Comparison of ENCODE assay signal across 15 cellular contexts in genomic region chr4:176642472-176642871, GRCh38.
DNase-seq lines count a peak whose midpoint lies in the region; ATAC-seq and TF ChIP-seq lines count a peak whose summit lies in the region.
"Had no signal": no experiment of that assay in that cellular context is flagged by ENCODE, and none has a peak within 500 bp of the region (broad histone marks: within the 10 kb centered on the region; RNA-seq: fewer than 3 reads in every experiment).

No MANE protein-coding gene starts in this region.

- intact Hi-C loops in right cardiac atrium (cut with DNase I) (no loop called here), psoas muscle (cut with DNase I) (no loop called here)

- H3K36me3 ChIP-seq in brain microvascular endothelial cell (replicated peaks) (no peaks in the 10 kb centered on the region), HAP-1 (replicated peaks) (no peaks in the 10 kb centered on the region), psoas muscle (ENCODE audit: insufficient read depth in 1 of 2, low read depth in 1 of 2) (no peaks in the 10 kb centered on the region)
- H3K36me3 ChIP-seq: BLaER1 treated with 17β-estradiol and CSF1 and Interleukin-3, amounts not matched to agents 10 nM and 100 nM; stomach had no signal

- H3K4me1 ChIP-seq in HAP-1, result no peaks in the 10 kb centered on the region
- no peaks in the 10 kb centered on the region for H3K4me1 ChIP-seq in right cardiac atrium (ENCODE audit: control insufficient read depth, insufficient read depth, low read length)
- H3K4me1 ChIP-seq in psoas muscle, result no peaks in the 10 kb centered on the region
- H3K4me1 ChIP-seq: BLaER1 treated with 17β-estradiol and CSF1 and Interleukin-3, amounts not matched to agents 10 nM and 100 nM; stomach had no signal

- H3K9me3 ChIP-seq in HAP-1, result no peaks in the 10 kb centered on the region
- H3K9me3 ChIP-seq in right cardiac atrium (ENCODE audit: control insufficient read depth, low read length), result no peaks in the 10 kb centered on the region
- H3K9me3 ChIP-seq in psoas muscle, result no peaks in the 10 kb centered on the region
- H3K9me3 ChIP-seq: BLaER1 treated with 17β-estradiol and CSF1 and Interleukin-3, amounts not matched to agents 10 nM and 100 nM; stomach had no signal

- H3K27me3 ChIP-seq in brain microvascular endothelial cell (replicated peaks) (no peaks in the 10 kb centered on the region), HAP-1 (ENCODE audit: low read depth) (no peaks in the 10 kb centered on the region), right cardiac atrium (ENCODE audit: control insufficient read depth, insufficient read depth) (no peaks in the 10 kb centered on the region), psoas muscle (ENCODE audit: insufficient read depth in 3 of 3, low read length in 2 of 3) (no peaks in the 10 kb centered on the region)
- H3K27me3 ChIP-seq: BLaER1 treated with 17β-estradiol and CSF1 and Interleukin-3, amounts not matched to agents 10 nM and 100 nM; stomach had no signal

- ATAC-seq in GM18508 (IDR thresholded peaks at IDR 0.05; ENCODE audit: insufficient read depth, unreplicated experiment), result peak; percentile 66
- peak; percentile 66 for ATAC-seq in GM21360 (IDR thresholded peaks at IDR 0.05; ENCODE audit: unreplicated experiment)
- ATAC-seq in HG03066 (IDR thresholded peaks at IDR 0.05; ENCODE audit: low read depth, unreplicated experiment), result peak; percentile 68
- no peak for ATAC-seq in right cardiac atrium
- no peak for ATAC-seq in psoas muscle

- in situ Hi-C loops in brain microvascular endothelial cell (cut with HindIII; ENCODE audit: low pct_ligation_motif_present, low sequenced_read_pairs) (no loop called here), HAP-1 (cut with MboI; ENCODE audit: low sequenced_read_pairs) (no loop called here)

- TF ChIP-seq CTCF in brain microvascular endothelial cell (IDR thresholded peaks at IDR 0.05; ENCODE audit: low read depth, low read length, missing control alignments) (peak; percentile 9), psoas muscle (IDR thresholded peaks at IDR 0.05) (no peak)

- H3K4me3 ChIP-seq in brain microvascular endothelial cell (ENCODE audit: low read depth, low read length), result no peak overlapping the region
- no peak overlapping the region for H3K4me3 ChIP-seq in HAP-1
- no peak overlapping the region for H3K4me3 ChIP-seq in right cardiac atrium (ENCODE audit: low read length)
- no peak overlapping the region for H3K4me3 ChIP-seq in psoas muscle
- H3K4me3 ChIP-seq: BLaER1 treated with 17β-estradiol and CSF1 and Interleukin-3, amounts not matched to agents 10 nM and 100 nM; stomach had no signal

- H3K27ac ChIP-seq in brain microvascular endothelial cell (no peak overlapping the region), right cardiac atrium (ENCODE audit: low read length) (no peak overlapping the region), psoas muscle (no peak overlapping the region)
- H3K27ac ChIP-seq: BLaER1 treated with 17β-estradiol and CSF1 and Interleukin-3, amounts not matched to agents 10 nM and 100 nM; stomach had no signal

- no peak for DNase-seq in brain microvascular endothelial cell
- DNase-seq in HAP-1 (ENCODE audit: low spot score in 2 of 2), result no peak
- no peak for DNase-seq in right cardiac atrium
- no peak for DNase-seq in T-helper 1 cell
- no peak for DNase-seq in psoas muscle
- DNase-seq: anterior cingulate cortex; foreskin fibroblast; NCI-H510A; Right ventricle myocardium superior; stimulated activated CD4-positive, alpha-beta T cell treated with anti-CD3 and anti-CD28 coated beads, Interleukin-4, amount 100 ng/mL, for 24 hours; stomach had no signal

- 76% methylated on average over 2 of the region's 2 CpGs for WGBS in right cardiac atrium
- 53 to 76% (median 59%) methylated on average over 2 of the region's 2 CpGs for WGBS in psoas muscle, 3 donors

Comparison
In these comparisons a context has a peak if more than half of its experiments do, and no peak if none do; other contexts are left out.
1. ATAC-seq: peak in GM18508 (single experiment), GM21360 (single experiment) and HG03066 (single experiment); none in right cardiac atrium (0 of 2) and psoas muscle (0 of 4).